Comparison of ENCODE assay signal across 11 cellular contexts in the genomic region with DNA sequence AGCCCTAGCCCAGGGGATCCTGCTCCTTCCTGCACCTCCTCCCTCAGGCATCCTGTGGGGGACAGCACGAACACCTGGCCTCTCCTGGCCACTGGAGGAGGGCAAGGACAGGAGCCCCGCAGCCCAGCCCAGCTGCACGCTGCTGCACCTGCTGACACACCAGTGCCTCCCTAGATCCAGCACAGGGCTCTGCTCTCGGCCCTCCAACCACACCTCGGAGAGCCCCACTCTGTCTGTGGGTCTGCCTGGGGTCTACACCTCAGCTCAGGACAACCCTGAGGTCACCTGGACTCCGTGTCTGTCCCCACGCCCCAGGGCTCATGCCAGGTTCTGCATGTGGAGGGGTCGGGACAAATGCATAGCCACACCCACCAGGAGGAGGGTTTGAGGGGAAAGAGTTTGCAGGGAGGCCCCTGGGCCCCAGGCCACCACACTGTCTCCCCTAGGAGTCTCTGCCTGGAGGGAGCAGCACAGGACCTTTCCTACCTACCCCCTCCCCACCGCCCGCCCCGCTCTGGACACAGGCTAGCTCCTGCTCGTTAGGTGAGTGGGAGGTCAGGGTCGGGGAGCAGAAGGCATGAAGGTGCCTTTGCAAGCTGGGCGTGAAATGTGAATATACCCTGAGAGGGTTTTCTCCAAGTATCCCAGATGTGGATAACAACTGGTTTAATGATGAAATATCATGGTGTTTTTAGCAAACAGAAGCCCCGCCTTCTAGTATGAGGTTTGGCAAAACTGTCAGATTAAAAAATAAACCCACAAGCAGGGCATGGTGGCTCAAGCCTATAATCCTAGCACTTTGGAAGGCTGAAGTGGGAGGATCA. TPM values are rescaled to one million over a fixed set of nuclear protein-coding genes. Genes with fewer than 3 reads are reported as not detected.
A peak's percentile ranks its signal among the peaks of the same experiment; 100 is the strongest.
DNase-seq lines count a peak whose midpoint lies in the region; ATAC-seq and TF ChIP-seq lines count a peak whose summit lies in the region.
"Had no signal": no experiment of that assay in that cellular context is flagged by ENCODE, and none has a peak within 500 bp of the region (broad histone marks: within the 10 kb centered on the region; RNA-seq: fewer than 3 reads in every experiment).

No MANE protein-coding gene starts in this region.

- peaks cover 10% of the 10 kb centered on the region for H3K27me3 ChIP-seq in left ventricle myocardium inferior (ENCODE audit: low read depth)
- peaks cover 0 to 8% of the 10 kb centered on the region in 2 donors for H3K27me3 ChIP-seq in tibial artery

- H3K4me1 ChIP-seq in left ventricle myocardium inferior = peaks cover 12% of the 10 kb centered on the region
- H3K4me1 ChIP-seq in tibial artery = peaks cover 0 to 24% (median 5%) of the 10 kb centered on the region in 4 donors

- H3K27ac Mint-ChIP-seq in activated naive CD4-positive, alpha-beta T cell treated with anti-CD3 and anti-CD28 coated beads, Interleukin-2, amount 10 ng/mL, durations not matched to agents 7 days and 5 days = peak overlapping the region; percentile 14
- no peak overlapping the region for H3K27ac Mint-ChIP-seq in activated naive CD4-positive, alpha-beta T cell treated with anti-CD3 and anti-CD28 coated beads for 36 hours

- ATAC-seq in GM19035 (IDR thresholded peaks at IDR 0.05; ENCODE audit: unreplicated experiment) = no peak

- no peak overlapping the region for H3K4me3 Mint-ChIP-seq in activated naive CD4-positive, alpha-beta T cell treated with anti-CD3 and anti-CD28 coated beads, Interleukin-2, amount 10 ng/mL, durations not matched to agents 7 days and 5 days
- H3K4me3 Mint-ChIP-seq in activated naive CD4-positive, alpha-beta T cell treated with anti-CD3 and anti-CD28 coated beads for 36 hours = no peak overlapping the region

- H3K36me3 ChIP-seq in left ventricle myocardium inferior (no peaks in the 10 kb centered on the region), tibial artery (no peaks in the 10 kb centered on the region)
- H3K36me3 ChIP-seq: heart left ventricle had no signal

- H3K4me3 ChIP-seq in left ventricle myocardium inferior = no peak overlapping the region
- H3K4me3 ChIP-seq in tibial artery = no peak overlapping the region
- H3K4me3 ChIP-seq: heart left ventricle had no signal

- intact Hi-C loops in activated naive CD4-positive, alpha-beta T cell treated with anti-CD3 and anti-CD28 coated beads for 36 hours (cut with micrococcal nuclease) = loop anchor here (10.0 kb wide), 1 partner anchor 245 kb away; no protein-coding TSS in a partner anchor
- intact Hi-C loops in left ventricle myocardium inferior (cut with micrococcal nuclease) = loop anchor here (5.0 kb wide), 1 partner anchor 62 kb away; no protein-coding TSS in a partner anchor
- intact Hi-C loops in tibial artery (cut with DNase I; ENCODE audit: low total_unique reads) = loop anchor here (10.0 kb wide), 3 partner anchors 55 to 255 kb away; a partner anchor contains a TSS

- DNase-seq in activated naive CD4-positive, alpha-beta T cell treated with anti-CD3 and anti-CD28 coated beads, Interleukin-2, amount 10 ng/mL, durations not matched to agents 7 days and 5 days = peak; percentile 16
- no peak for DNase-seq in activated naive CD4-positive, alpha-beta T cell treated with anti-CD3 and anti-CD28 coated beads for 36 hours
- DNase-seq in NCI-H69 (lab: John Stamatoyannopoulos, UW) (peak; percentile 50), left ventricle myocardium inferior (peak; percentile 11), tibial artery (peak; percentile 9 to 61), HPDE6-E6E7 (ENCODE audit: extremely low spot score) (no peak), NCI-H524 treated with DMSO at 0.1 percent for 48 hours (lab: John Stamatoyannopoulos, UW) (no peak)
- DNase-seq: activated CD4-positive, CD25-positive, alpha-beta regulatory T cell; NCI-H82 had no signal

- H3K27ac ChIP-seq in left ventricle myocardium inferior (replicated peaks) (no peak overlapping the region), tibial artery (no peak overlapping the region)
- H3K27ac ChIP-seq: heart left ventricle had no signal

- H3K9me3 ChIP-seq in left ventricle myocardium inferior (replicated peaks) = no peaks in the 10 kb centered on the region
- no peaks in the 10 kb centered on the region for H3K9me3 ChIP-seq in tibial artery
- H3K9me3 ChIP-seq: heart left ventricle had no signal

- peaks cover 4% of the 10 kb centered on the region for H3K4me1 Mint-ChIP-seq in activated naive CD4-positive, alpha-beta T cell treated with anti-CD3 and anti-CD28 coated beads, Interleukin-2, amount 10 ng/mL, durations not matched to agents 7 days and 5 days
- peaks cover 2% of the 10 kb centered on the region for H3K4me1 Mint-ChIP-seq in activated naive CD4-positive, alpha-beta T cell treated with anti-CD3 and anti-CD28 coated beads for 36 hours (ENCODE audit: low read depth)

- CTCF ChIA-PET in activated naive CD4-positive, alpha-beta T cell treated with anti-CD3 and anti-CD28 coated beads, Interleukin-2, amount 10 ng/mL, durations not matched to agents 7 days and 5 days (lab: Charles Lee) = interaction anchor here (1.6 kb wide), 1 partner anchor 62 kb away, joined by 6 read pairs; no protein-coding TSS in a partner anchor
- CTCF ChIA-PET in activated naive CD4-positive, alpha-beta T cell treated with anti-CD3 and anti-CD28 coated beads for 36 hours (lab: Charles Lee) = interaction anchor here (0.6 to 0.7 kb wide), 2 partner anchors 33 to 63 kb away, joined by 3 read pairs; no protein-coding TSS in a partner anchor

- peaks cover 25% of the 10 kb centered on the region for H3K27me3 Mint-ChIP-seq in activated naive CD4-positive, alpha-beta T cell treated with anti-CD3 and anti-CD28 coated beads, Interleukin-2, amount 10 ng/mL, durations not matched to agents 7 days and 5 days
- H3K27me3 Mint-ChIP-seq in activated naive CD4-positive, alpha-beta T cell treated with anti-CD3 and anti-CD28 coated beads for 36 hours (ENCODE audit: low read depth) = no peaks in the 10 kb centered on the region

- TF ChIP-seq CTCF in left ventricle myocardium inferior (IDR thresholded peaks at IDR 0.05; ENCODE audit: borderline replicate concordance) (no peak), tibial artery (IDR thresholded peaks at IDR 0.05) (no peak)

- peaks cover 7% of the 10 kb centered on the region for H3K9me3 Mint-ChIP-seq in activated naive CD4-positive, alpha-beta T cell treated with anti-CD3 and anti-CD28 coated beads, Interleukin-2, amount 10 ng/mL, durations not matched to agents 7 days and 5 days
- peaks cover 7% of the 10 kb centered on the region for H3K9me3 Mint-ChIP-seq in activated naive CD4-positive, alpha-beta T cell treated with anti-CD3 and anti-CD28 coated beads for 36 hours

- H3K36me3 Mint-ChIP-seq in activated naive CD4-positive, alpha-beta T cell treated with anti-CD3 and anti-CD28 coated beads, Interleukin-2, amount 10 ng/mL, durations not matched to agents 7 days and 5 days = no peaks in the 10 kb centered on the region
- no peaks in the 10 kb centered on the region for H3K36me3 Mint-ChIP-seq in activated naive CD4-positive, alpha-beta T cell treated with anti-CD3 and anti-CD28 coated beads for 36 hours (ENCODE audit: low read depth)

RNA-seq across cellular contexts. Expression of a gene that starts 7.2 kb away (rescaled TPM):
- 1 to 10 TPM; 1.5 to 2.2 TPM for total RNA-seq in activated naive CD4-positive, alpha-beta T cell treated with anti-CD3 and anti-CD28 coated beads for 36 hours
- 17.2 TPM for total RNA-seq in left ventricle myocardium inferior

RNA-seq across cellular contexts. Expression of a gene that starts 57.9 kb away (rescaled TPM):
- total RNA-seq in activated naive CD4-positive, alpha-beta T cell treated with anti-CD3 and anti-CD28 coated beads for 36 hours = 1 to 10 TPM; 1.5 to 1.9 TPM
- total RNA-seq in left ventricle myocardium inferior = 3.8 TPM

Comparison
In these comparisons a context has a peak if more than half of its experiments do, and no peak if none do; other contexts are left out.
1. DNase-seq: peak in activated naive CD4-positive, alpha-beta T cell treated with anti-CD3 and anti-CD28 coated beads, Interleukin-2, amount 10 ng/mL, durations not matched to agents 7 days and 5 days (single experiment), NCI-H69 (single experiment), left ventricle myocardium inferior (single experiment) and tibial artery (2 of 2); none in activated naive CD4-positive, alpha-beta T cell treated with anti-CD3 and anti-CD28 coated beads for 36 hours (single experiment), HPDE6-E6E7 (single experiment) and NCI-H524 treated with DMSO at 0.1 percent for 48 hours (single experiment).